In the genomic region with DNA sequence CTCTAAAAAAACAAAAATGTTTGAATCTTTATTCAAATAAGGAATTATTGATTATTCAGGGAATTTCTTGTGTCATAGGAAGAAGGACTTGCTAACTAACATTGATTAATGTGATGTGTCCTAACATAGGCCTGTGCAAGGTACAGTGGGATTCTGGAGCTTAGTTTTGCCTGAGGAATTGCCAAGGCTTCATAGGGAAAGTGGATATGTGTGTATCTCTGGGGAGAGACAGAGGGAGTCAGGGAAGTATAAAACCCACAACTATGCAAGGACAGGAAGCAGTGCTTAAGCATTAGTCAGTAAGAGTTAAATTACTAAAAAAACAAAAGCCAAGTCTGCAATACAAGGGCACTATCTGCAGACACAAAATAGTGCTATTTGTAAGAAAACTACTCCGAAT, we compare ENCODE assay signal across 8 cellular contexts. TPM values are rescaled to one million over a fixed set of nuclear protein-coding genes. Genes with fewer than 3 reads are reported as not detected.
DNase-seq lines count a peak whose midpoint lies in the region; ATAC-seq, FAIRE-seq and TF ChIP-seq lines count a peak whose summit lies in the region.

No MANE protein-coding gene starts in this region.

- H3K27me3 Mint-ChIP-seq in naive B cell: no peaks in the 10 kb centered on the region

- TF ChIP-seq CTCF in bronchial epithelial cell (IDR thresholded peaks at IDR 0.05; ENCODE audit: insufficient read depth, low read length, severe bottlenecking): no peak
- TF ChIP-seq CTCF in transverse colon (IDR thresholded peaks at IDR 0.05): no peak
- TF ChIP-seq CTCF in psoas muscle (IDR thresholded peaks at IDR 0.05): no peak

- intact Hi-C loops in transverse colon (cut with DNase I; ENCODE audit: low total_unique reads) (no loop called here), psoas muscle (cut with DNase I) (no loop called here)

- 79% methylated on average over 1 of the region's 1 CpG; no CpG with 5 or more reads in 1 of the 2 donors for WGBS in transverse colon (ENCODE audit: low coverage in 1 of 2), 2 donors
- WGBS in psoas muscle, 3 donors: 69 to 81% (median 75%) methylated on average over 1 of the region's 1 CpG

- peaks cover 0 to 2% (median 0%) of the 10 kb centered on the region in 7 donors for H3K9me3 Mint-ChIP-seq in naive B cell

- no peak overlapping the region for H3K27ac ChIP-seq in transverse colon
- H3K27ac ChIP-seq in psoas muscle: no peak overlapping the region

- no peak for ATAC-seq in naive B cell (ENCODE audit: low read depth in 2 of 2)
- ATAC-seq in psoas muscle: no peak

- in situ Hi-C loops in transverse colon (cut with MboI; ENCODE audit: low pct_ligation_motif_present in 1 of 4, low pct_unique_long_range_greater_than_20kb in 1 of 4, low sequenced_read_pairs in 3 of 4): no loop called here

- H3K4me3 Mint-ChIP-seq in naive B cell: peak overlapping the region in 7 of 8 donors; percentile 7 to 83 (median 35)

- H3K4me3 ChIP-seq in MG63: no peak overlapping the region
- H3K4me3 ChIP-seq in bronchial epithelial cell (ENCODE audit: low read depth, low read length): no peak overlapping the region
- no peak overlapping the region for H3K4me3 ChIP-seq in transverse colon
- no peak overlapping the region for H3K4me3 ChIP-seq in psoas muscle

- peaks cover 51 to 55% (median 53%) of the 10 kb centered on the region in 3 donors for H3K4me1 Mint-ChIP-seq in naive B cell

- H3K4me1 ChIP-seq in transverse colon: peaks cover 0 to 28% (median 7%) of the 10 kb centered on the region in 4 donors
- H3K4me1 ChIP-seq in psoas muscle: peaks cover 11% of the 10 kb centered on the region

- H3K36me3 ChIP-seq in MG63 (no peaks in the 10 kb centered on the region), bronchial epithelial cell (ENCODE audit: control insufficient read depth, insufficient read depth, low read length) (peaks cover 3% of the 10 kb centered on the region), transverse colon (no peaks in the 10 kb centered on the region), psoas muscle (ENCODE audit: insufficient read depth in 1 of 2, low read depth in 1 of 2) (no peaks in the 10 kb centered on the region)

- FAIRE-seq in bronchial epithelial cell (lab: Jason Lieb, UNC): no peak

- no peaks in the 10 kb centered on the region for H3K36me3 Mint-ChIP-seq in naive B cell

- H3K27me3 ChIP-seq in MG63: no peaks in the 10 kb centered on the region
- no peaks in the 10 kb centered on the region for H3K27me3 ChIP-seq in bronchial epithelial cell (ENCODE audit: control insufficient read depth, insufficient read depth, low read length)
- H3K27me3 ChIP-seq in transverse colon: no peaks in the 10 kb centered on the region
- H3K27me3 ChIP-seq in psoas muscle (ENCODE audit: insufficient read depth in 3 of 3, low read length in 2 of 3): no peaks in the 10 kb centered on the region

- no peak for TF ChIP-seq POLR2A in transverse colon (IDR thresholded peaks at IDR 0.05)

- DNase-seq in Daoy (ENCODE audit: low read depth) (peak; percentile 83), MG63 (peak; percentile 37), bronchial epithelial cell (ENCODE audit: low read depth) (peak; percentile 94), naive B cell (no peak), NAMALWA (ENCODE audit: low spot score) (no peak), NCI-H2171 treated with DMSO at 0.1 percent for 48 hours (lab: John Stamatoyannopoulos, UW) (no peak), transverse colon (no peak), psoas muscle (no peak)

- no peak for TF ChIP-seq EP300 in transverse colon (IDR thresholded peaks at IDR 0.05; ENCODE audit: low read depth)

- H3K9me3 ChIP-seq in MG63 (no peaks in the 10 kb centered on the region), transverse colon (no peaks in the 10 kb centered on the region), psoas muscle (no peaks in the 10 kb centered on the region)

- peak overlapping the region in 5 of 6 donors; percentile 0 to 92 (median 70) for H3K27ac Mint-ChIP-seq in naive B cell

RNA-seq across cellular contexts. Expression of gene WDFY2, which starts 59.6 kb away (rescaled TPM):
- 1.4 and 4.5 TPM in 2 replicates for total RNA-seq in Daoy (2014; rRNA removed; shearing (Covaris generic))
- total RNA-seq in MG63 (2014; rRNA removed; shearing (Covaris generic); ENCODE audit: low replicate concordance): 0.91 and 1.8 TPM in 2 replicates
- total RNA-seq in bronchial epithelial cell (11.3 and 19.5 TPM in 2 replicates), transverse colon (10 to 100 TPM in 1 of 4 donors, 1 to 10 TPM in 3; 2.4 to 12.3 (median 6.7) TPM), psoas muscle (1 to 10 TPM; 1.4 to 2.3 (median 1.9) TPM)
- polyA plus RNA-seq in naive B cell (ENCODE audit: low read depth in 6 of 6) (10 to 100 TPM in 1 of 6 donors, 1 to 10 TPM in 5; 7.6 to 13.6 (median 8.0) TPM), psoas muscle (1 to 10 TPM in 2 of 3 donors, under 1 TPM in 1; 0.66 to 5.3 (median 1.5) TPM)

Comparison
In these comparisons a context has a peak if more than half of its experiments do, and no peak if none do; other contexts are left out.
1. DNase-seq: peak in Daoy (single experiment), MG63 (single experiment) and bronchial epithelial cell (single experiment); none in naive B cell (single experiment), NAMALWA (single experiment), NCI-H2171 treated with DMSO at 0.1 percent for 48 hours (single experiment), transverse colon (single experiment) and psoas muscle (0 of 2).